In genomic region chr5:112210430-112211005, GRCh38 we compare ENCODE assay signal across 9 cellular contexts.
DNase-seq lines count a peak whose midpoint lies in the region; ATAC-seq and TF ChIP-seq lines count a peak whose summit lies in the region.
"Had no signal": no experiment of that assay in that cellular context is flagged by ENCODE, and none has a peak within 500 bp of the region (broad histone marks: within the 10 kb centered on the region; RNA-seq: fewer than 3 reads in every experiment).

No MANE protein-coding gene starts in this region.

- no peak overlapping the region for H2AFZ ChIP-seq in hepatocyte

- 56 to 63% (median 58%) methylated on average over 6 of the region's 6 CpGs for WGBS in adrenal gland, 4 donors
- 62% methylated on average over 6 of the region's 6 CpGs for WGBS in hepatocyte (ENCODE audit: low lambda C conversion rate, missing lambda C conversion rate)

- H3K27ac ChIP-seq in adrenal gland = no peak overlapping the region
- H3K27ac ChIP-seq in hepatocyte = no peak overlapping the region
- H3K27ac ChIP-seq: SK-N-MC had no signal

- no peaks in the 10 kb centered on the region for H4K20me1 ChIP-seq in hepatocyte (ENCODE audit: insufficient read depth, poor library complexity, severe bottlenecking)

- no peaks in the 10 kb centered on the region for H3K79me2 ChIP-seq in hepatocyte

- TF ChIP-seq POLR2A in adrenal gland (IDR thresholded peaks at IDR 0.05) = no peak

- no peaks in the 10 kb centered on the region for H3K4me1 Mint-ChIP-seq in effector memory CD8-positive, alpha-beta T cell (ENCODE audit: low read depth in 2 of 2)

- H3K9me3 ChIP-seq in adrenal gland (replicated peaks in 1 of 3) (no peaks in the 10 kb centered on the region), hepatocyte (ENCODE audit: low read depth) (no peaks in the 10 kb centered on the region)

- ATAC-seq in effector memory CD8-positive, alpha-beta T cell (replicated peaks) = no peak
- no peak for ATAC-seq in GM18870 (IDR thresholded peaks at IDR 0.05; ENCODE audit: unreplicated experiment)

- no peak overlapping the region for H3K27ac Mint-ChIP-seq in effector memory CD8-positive, alpha-beta T cell

- no peaks in the 10 kb centered on the region for H3K36me3 ChIP-seq in adrenal gland (replicated peaks in 1 of 2)
- H3K36me3 ChIP-seq in hepatocyte (replicated peaks; ENCODE audit: insufficient read depth, low read depth) = no peaks in the 10 kb centered on the region

- DNase-seq in EL (peak; percentile 12), LNCaP clone FGC (ENCODE audit: low read depth) (peak; percentile 11), adrenal gland (peak; percentile 24 to 74 (median 49)), hepatocyte (ENCODE audit: low spot score) (peak; percentile 67), stromal cell of bone marrow (ENCODE audit: low read depth) (peak; percentile 33), mesenteric fat pad (ENCODE audit: low spot score) (no peak)
- no peak for DNase-seq in effector memory CD8-positive, alpha-beta T cell

- no peak overlapping the region for H3K4me3 ChIP-seq in LNCaP clone FGC (ENCODE audit: low read depth, low read length)
- H3K4me3 ChIP-seq in adrenal gland = no peak overlapping the region
- H3K4me3 ChIP-seq in hepatocyte = no peak overlapping the region
- H3K4me3 ChIP-seq: SK-N-MC had no signal

- no peaks in the 10 kb centered on the region for H3K27me3 ChIP-seq in adrenal gland
- no peaks in the 10 kb centered on the region for H3K27me3 ChIP-seq in hepatocyte

- no peaks in the 10 kb centered on the region for H3K9me2 ChIP-seq in hepatocyte (replicated peaks; ENCODE audit: insufficient read depth)

- H3K36me3 Mint-ChIP-seq in effector memory CD8-positive, alpha-beta T cell (ENCODE audit: insufficient read depth) = no peaks in the 10 kb centered on the region

- no peak overlapping the region for H3K4me3 Mint-ChIP-seq in effector memory CD8-positive, alpha-beta T cell

- peak; percentile 68 for TF ChIP-seq CTCF in LNCaP clone FGC (IDR thresholded peaks at IDR 0.05; ENCODE audit: control insufficient read depth, extremely low read depth, insufficient read depth)
- TF ChIP-seq CTCF in adrenal gland (IDR thresholded peaks at IDR 0.05) = peak; percentile 58 to 70 (median 64)
- peak; percentile 80 for TF ChIP-seq CTCF in hepatocyte (IDR thresholded peaks at IDR 0.05; ENCODE audit: poor library complexity)

- H3K9me3 Mint-ChIP-seq in effector memory CD8-positive, alpha-beta T cell = no peaks in the 10 kb centered on the region

- intact Hi-C loops in adrenal gland (cut with DNase I) = loop anchor here in 1 of 2 donors (1.0 kb wide), 1 partner anchor 210 kb away; no protein-coding TSS in a partner anchor

- no peak overlapping the region for H3K4me2 ChIP-seq in hepatocyte

- H3K27me3 Mint-ChIP-seq in effector memory CD8-positive, alpha-beta T cell = peaks cover 25 to 30% of the 10 kb centered on the region in 2 donors

- H3K4me1 ChIP-seq in adrenal gland (replicated peaks in 1 of 2) (no peaks in the 10 kb centered on the region), hepatocyte (ENCODE audit: insufficient read depth) (no peaks in the 10 kb centered on the region)

Comparison
In these comparisons a context has a peak if more than half of its experiments do, and no peak if none do; other contexts are left out.
1. DNase-seq: peak in EL (single experiment), LNCaP clone FGC (single experiment), adrenal gland (7 of 7), hepatocyte (single experiment) and stromal cell of bone marrow (single experiment); none in effector memory CD8-positive, alpha-beta T cell (0 of 3) and mesenteric fat pad (single experiment).
2. Peak in every context shown above with its lines, with median percentiles within 50 percentile points of each other: CTCF ChIP-seq.